ENCODE assay signal across 24 cellular contexts in the genomic region with DNA sequence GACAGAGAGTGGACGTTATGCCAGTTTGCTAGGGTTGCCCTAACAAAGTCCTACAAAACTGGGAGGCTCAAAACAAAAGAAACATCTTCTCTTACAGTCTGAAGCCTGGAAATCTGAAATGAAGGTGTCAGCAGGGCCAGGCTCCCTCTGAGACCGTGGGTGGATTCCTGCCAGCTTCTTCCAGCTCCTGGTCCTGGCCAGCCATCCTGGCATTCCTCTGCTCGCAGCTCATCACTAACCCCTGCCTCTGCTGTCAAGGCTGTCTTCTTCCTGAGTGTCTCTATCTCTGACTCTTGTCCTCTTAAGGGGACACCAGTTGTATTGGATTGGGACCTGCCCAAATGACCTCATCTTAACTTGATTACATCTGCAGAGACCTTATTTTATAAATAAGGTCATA.
A peak's percentile ranks its signal among the peaks of the same experiment; 100 is the strongest.
DNase-seq lines count a peak whose midpoint lies in the region; ATAC-seq and TF ChIP-seq lines count a peak whose summit lies in the region.
"Had no signal": no experiment of that assay in that cellular context is flagged by ENCODE, and none has a peak within 500 bp of the region (broad histone marks: within the 10 kb centered on the region; RNA-seq: fewer than 3 reads in every experiment).

No MANE protein-coding gene starts in this region.

- H3K23ac ChIP-seq in IMR-90 (ENCODE audit: low read depth, low read length), result peak overlapping the region; percentile 12; the same call in 1 of the 2 replicates

- H3K9me3 Mint-ChIP-seq in neural progenitor cell (peaks cover 2% of the 10 kb centered on the region), mesothelial cell of epicardium (no peaks in the 10 kb centered on the region), Caco-2 (ENCODE audit: unreplicated experiment) (no peaks in the 10 kb centered on the region)
- H3K9me3 Mint-ChIP-seq: CD8-positive, alpha-beta T cell had no signal

- no peak overlapping the region for H3K4ac ChIP-seq in IMR-90 (ENCODE audit: low read depth, low read length)

- H3K27me3 ChIP-seq in DND-41 (ENCODE audit: insufficient read depth, low read length, poor library complexity), result no peaks in the 10 kb centered on the region
- H3K27me3 ChIP-seq in IMR-90 (ENCODE audit: control insufficient read depth, insufficient read depth, low read length), result no peaks in the 10 kb centered on the region
- peaks cover 74% of the 10 kb centered on the region for H3K27me3 ChIP-seq in neural progenitor cell
- no peaks in the 10 kb centered on the region for H3K27me3 ChIP-seq in Caco-2 (replicated peaks; ENCODE audit: control insufficient read depth, insufficient read depth, low read length)

- H2AFZ ChIP-seq in DND-41 (ENCODE audit: low read depth, low read length) (peak overlapping the region; percentile 4; the same call in 1 of the 2 replicates), IMR-90 (replicated peaks; ENCODE audit: low read length, poor library complexity) (no peak overlapping the region), neural progenitor cell (replicated peaks) (no peak overlapping the region)

- CTCF ChIA-PET in IMR-90 (lab: Yijun Ruan, JAX), result no interaction called here
- CTCF ChIA-PET in Caco-2 (lab: Charles Lee), result no interaction called here

- TF ChIP-seq CTCF in DND-41 (IDR thresholded peaks at IDR 0.05; ENCODE audit: borderline replicate concordance, extremely low read depth, low read length, poor library complexity, severe bottlenecking), result no peak
- no peak for TF ChIP-seq CTCF in IMR-90 (conservative IDR thresholded peaks at IDR 0.05; ENCODE audit: low read depth, low read length)
- TF ChIP-seq CTCF in neural progenitor cell (IDR thresholded peaks at IDR 0.05), result no peak
- TF ChIP-seq CTCF in mesothelial cell of epicardium (IDR thresholded peaks at IDR 0.05; ENCODE audit: unreplicated experiment), result no peak
- TF ChIP-seq CTCF in Caco-2 (IDR thresholded peaks at IDR 0.05; ENCODE audit: insufficient read depth in 1 of 2, low read depth in 1 of 2, low read length in 1 of 2, severe bottlenecking in 1 of 2, unreplicated experiment in 1 of 2), result no peak

- peaks cover 9% of the 10 kb centered on the region; the same call in 1 of the 2 replicates for H3K9me1 ChIP-seq in IMR-90 (ENCODE audit: insufficient read depth, low read length)

- peaks cover 34% of the 10 kb centered on the region for H3K4me1 Mint-ChIP-seq in neural progenitor cell
- peaks cover 35% of the 10 kb centered on the region for H3K4me1 Mint-ChIP-seq in mesothelial cell of epicardium
- no peaks in the 10 kb centered on the region for H3K4me1 Mint-ChIP-seq in Caco-2 (ENCODE audit: low read depth, unreplicated experiment)

- no peak overlapping the region for H2BK15ac ChIP-seq in IMR-90 (ENCODE audit: low read depth, low read length)

- POLR2A ChIA-PET in IMR-90 (lab: Charles Lee; ENCODE audit: unreplicated experiment) (no interaction called here), Caco-2 (lab: Charles Lee) (no interaction called here)

- H3K36me3 ChIP-seq in DND-41 (ENCODE audit: insufficient read depth, low read length) (no peaks in the 10 kb centered on the region), IMR-90 (ENCODE audit: control insufficient read depth, insufficient read depth, low read length) (no peaks in the 10 kb centered on the region), neural progenitor cell (no peaks in the 10 kb centered on the region), Caco-2 (ENCODE audit: control insufficient read depth, insufficient read depth, low read length) (no peaks in the 10 kb centered on the region)
- H3K36me3 ChIP-seq: BLaER1 treated with 17β-estradiol and CSF1 and Interleukin-3, amounts not matched to agents 10 nM and 100 nM had no signal

- no peak overlapping the region for H3K9ac ChIP-seq in DND-41 (ENCODE audit: low read depth, low read length)
- H3K9ac ChIP-seq in IMR-90 (ENCODE audit: low read depth, low read length), result 0 out of 2 replicates have a peak overlapping the region, but pooled peaks have one; percentile 17
- no peak overlapping the region for H3K9ac ChIP-seq in neural progenitor cell
- H3K9ac ChIP-seq: BLaER1 treated with 17β-estradiol and CSF1 and Interleukin-3, amounts not matched to agents 10 nM and 100 nM had no signal

- H2BK20ac ChIP-seq in IMR-90 (ENCODE audit: low read depth, low read length), result no peak overlapping the region

- H2BK120ac ChIP-seq in IMR-90 (ENCODE audit: low read depth, low read length), result no peak overlapping the region

- H2BK5ac ChIP-seq in IMR-90 (ENCODE audit: low read depth, low read length, poor library complexity, severe bottlenecking), result peak overlapping the region; percentile 18

- WGBS in IMR-90 (ENCODE audit: extremely low coverage in 2 of 2, insufficient read length in 1 of 2), 2 experiments, result no CpG with 5 or more reads among the region's 3 CpGs

- H3K4me2 ChIP-seq in DND-41 (ENCODE audit: insufficient read depth, low read length) (no peak overlapping the region), IMR-90 (ENCODE audit: low read depth, low read length) (no peak overlapping the region), neural progenitor cell (no peak overlapping the region)
- H3K4me2 ChIP-seq: BLaER1 treated with 17β-estradiol and CSF1 and Interleukin-3, amounts not matched to agents 10 nM and 100 nM had no signal

- TF ChIP-seq RAD21 in IMR-90 (IDR thresholded peaks at IDR 0.05; ENCODE audit: low read length), result no peak

- TF ChIP-seq POLR2A in IMR-90 (IDR thresholded peaks at IDR 0.05; ENCODE audit: low read depth, low read length), result no peak

- peaks cover 24% of the 10 kb centered on the region for H3K4me1 ChIP-seq in DND-41 (ENCODE audit: insufficient read depth, low read length)
- H3K4me1 ChIP-seq in IMR-90 (ENCODE audit: control insufficient read depth, insufficient read depth, low read length), result peaks cover 28% of the 10 kb centered on the region
- H3K4me1 ChIP-seq in neural progenitor cell, result peaks cover 30% of the 10 kb centered on the region
- H3K4me1 ChIP-seq in Caco-2, result no peaks in the 10 kb centered on the region
- H3K4me1 ChIP-seq: BLaER1 treated with 17β-estradiol and CSF1 and Interleukin-3, amounts not matched to agents 10 nM and 100 nM had no signal

- DNase-seq in DND-41, result no peak
- no peak for DNase-seq in IMR-90
- peak; percentile 38 for DNase-seq in glomerular visceral epithelial cell (ENCODE audit: extremely low spot score)
- DNase-seq in neural progenitor cell (ENCODE audit: low spot score), result no peak
- no peak for DNase-seq in mesothelial cell of epicardium (ENCODE audit: low spot score in 2 of 2, unreplicated experiment in 2 of 2)
- no peak for DNase-seq in Caco-2
- no peak for DNase-seq in cortex of kidney (lab: John Stamatoyannopoulos, UW)
- DNase-seq: AML-193; CD8-positive, alpha-beta T cell; DMS 273 treated with DMSO at 0.1 percent for 48 hours; DMS79; H7; Kasumi-1; MV-4-11; NCI-H1436 treated with DMSO at 0.1 percent for 48 hours; NCI-H187 treated with DMSO at 0.1 percent for 48 hours; NCI-H2171 treated with DMSO at 0.1 percent for 48 hours; NCI-H446 treated with DMSO at 0.1 percent for 48 hours; NCI-H526 treated with DMSO at 0.1 percent for 48 hours; RPMI8226 had no signal

- H3K9me3 ChIP-seq in DND-41 (ENCODE audit: insufficient read depth, low read length, severe bottlenecking), result no peaks in the 10 kb centered on the region
- H3K9me3 ChIP-seq in IMR-90 (ENCODE audit: control insufficient read depth, insufficient read depth, low read length), result peaks cover 1% of the 10 kb centered on the region
- no peaks in the 10 kb centered on the region for H3K9me3 ChIP-seq in neural progenitor cell (ENCODE audit: low read depth)
- H3K9me3 ChIP-seq in Caco-2, result no peaks in the 10 kb centered on the region

- H3K27ac Mint-ChIP-seq in neural progenitor cell (no peak overlapping the region), mesothelial cell of epicardium (no peak overlapping the region), Caco-2 (ENCODE audit: unreplicated experiment) (no peak overlapping the region)
- H3K27ac Mint-ChIP-seq: CD8-positive, alpha-beta T cell had no signal

- H3K27ac ChIP-seq in DND-41 (ENCODE audit: low read length) (no peak overlapping the region), IMR-90 (ENCODE audit: insufficient read depth, low read length) (peak overlapping the region; percentile 19; the same call in 1 of the 2 replicates), neural progenitor cell (no peak overlapping the region)
- H3K27ac ChIP-seq: BLaER1 treated with 17β-estradiol and CSF1 and Interleukin-3, amounts not matched to agents 10 nM and 100 nM had no signal

- H3K14ac ChIP-seq in IMR-90 (replicated peaks; ENCODE audit: low read depth, low read length), result 0 out of 2 replicates have a peak overlapping the region, but pooled peaks have one; percentile 19

- dilution Hi-C loops in IMR-90 (cut with HindIII; ENCODE audit: low sequenced_read_pairs, unreplicated experiment), result no loop called here

- no peaks in the 10 kb centered on the region for H3K79me1 ChIP-seq in IMR-90 (ENCODE audit: low read depth in 1 of 2, low read length in 2 of 2)

- peak overlapping the region; percentile 29 to 49; a peak in 2 of 4 replicates for H4K8ac ChIP-seq in IMR-90 (ENCODE audit: low read depth in 2 of 2, low read length in 2 of 2)

- intact Hi-C loops in IMR-90 (cut with micrococcal nuclease), result no loop called here
- intact Hi-C loops in Caco-2 (cut with micrococcal nuclease; ENCODE audit: unreplicated experiment), result no loop called here

- peak overlapping the region; percentile 89 for H4K5ac ChIP-seq in IMR-90 (ENCODE audit: low read depth, low read length)

- ATAC-seq in DND-41 (ENCODE audit: insufficient read depth, low read depth), result no peak
- no peak for ATAC-seq in IMR-90 (ENCODE audit: low read depth)
- no peak for ATAC-seq in GM18861 (IDR thresholded peaks at IDR 0.05; ENCODE audit: unreplicated experiment)
- ATAC-seq: CD8-positive, alpha-beta T cell; HepG2; K562 had no signal

- no TSS peak for BruUV-seq in IMR-90 (replicated peaks; lab: Mats Ljungman, UMichigan)
- no TSS peak for BruUV-seq in Caco-2 (replicated peaks; lab: Mats Ljungman, UMichigan)

- H3K79me2 ChIP-seq in DND-41 (ENCODE audit: insufficient read depth, low read length) (no peaks in the 10 kb centered on the region), neural progenitor cell (ENCODE audit: low read depth) (no peaks in the 10 kb centered on the region)

- H3K4me3 Mint-ChIP-seq in neural progenitor cell (peak overlapping the region; percentile 44), mesothelial cell of epicardium (no peak overlapping the region), Caco-2 (ENCODE audit: unreplicated experiment) (no peak overlapping the region)
- H3K4me3 Mint-ChIP-seq: CD8-positive, alpha-beta T cell had no signal

- no peaks in the 10 kb centered on the region for H3F3A ChIP-seq in neural progenitor cell (ENCODE audit: low read depth)

- H4K20me1 ChIP-seq in DND-41 (ENCODE audit: insufficient read depth, low read length), result no peaks in the 10 kb centered on the region
- H4K20me1 ChIP-seq in IMR-90 (ENCODE audit: insufficient read depth, low read length), result no peaks in the 10 kb centered on the region
- H4K20me1 ChIP-seq in neural progenitor cell (ENCODE audit: low read depth), result peaks cover 3% of the 10 kb centered on the region
- H4K20me1 ChIP-seq: BLaER1 treated with 17β-estradiol and CSF1 and Interleukin-3, amounts not matched to agents 10 nM and 100 nM had no signal

- H3K4me3 ChIP-seq in DND-41 (ENCODE audit: low read depth in 1 of 2, low read length in 2 of 2), result no peak overlapping the region
- H3K4me3 ChIP-seq in IMR-90 (ENCODE audit: insufficient read depth, low read depth, low read length), result no peak overlapping the region
- H3K4me3 ChIP-seq in neural progenitor cell, result no peak overlapping the region
- H3K4me3 ChIP-seq in Caco-2 (ENCODE audit: low read depth, low read length), result no peak overlapping the region
- H3K4me3 ChIP-seq: BLaER1 treated with 17β-estradiol and CSF1 and Interleukin-3, amounts not matched to agents 10 nM and 100 nM; K562 had no signal

- no peak overlapping the region for H2AK9ac ChIP-seq in IMR-90 (replicated peaks; ENCODE audit: low read depth, low read length, poor library complexity)

- peak overlapping the region; percentile 36 for H2AK5ac ChIP-seq in IMR-90 (ENCODE audit: low read depth, low read length)

- in situ Hi-C loops in IMR-90 (cut with MboI; ENCODE audit: low sequenced_read_pairs), result no loop called here

- H3K36me3 Mint-ChIP-seq in neural progenitor cell, result no peaks in the 10 kb centered on the region
- no peaks in the 10 kb centered on the region for H3K36me3 Mint-ChIP-seq in mesothelial cell of epicardium
- H3K36me3 Mint-ChIP-seq in Caco-2 (ENCODE audit: insufficient read depth, unreplicated experiment), result no peaks in the 10 kb centered on the region
- H3K36me3 Mint-ChIP-seq: CD8-positive, alpha-beta T cell had no signal

- peak overlapping the region; percentile 47; the same call in 1 of the 2 replicates for H4K91ac ChIP-seq in IMR-90 (ENCODE audit: insufficient read depth, low read depth, low read length)

- no peak overlapping the region for H3K56ac ChIP-seq in IMR-90 (ENCODE audit: extremely low read depth, insufficient read depth, low read length)

- H3K18ac ChIP-seq in IMR-90 (ENCODE audit: low read depth, low read length), result peak overlapping the region; percentile 81; the same call in 1 of the 2 replicates

- H3K27me3 Mint-ChIP-seq in neural progenitor cell (ENCODE audit: insufficient read depth, low read depth) (peaks cover 22% of the 10 kb centered on the region), mesothelial cell of epicardium (ENCODE audit: low read depth) (peaks cover 82% of the 10 kb centered on the region), Caco-2 (ENCODE audit: insufficient read depth, unreplicated experiment) (peaks cover 10% of the 10 kb centered on the region)
